ENCODE assay signal across 8 cellular contexts in genomic region chrX:70196961-70197805, GRCh38. TPM values are rescaled to one million over a fixed set of nuclear protein-coding genes. Genes with fewer than 3 reads are reported as not detected.
A peak's percentile ranks its signal among the peaks of the same experiment; 100 is the strongest.
DNase-seq lines count a peak whose midpoint lies in the region; ATAC-seq and TF ChIP-seq lines count a peak whose summit lies in the region.

No MANE protein-coding gene starts in this region.

- H2BK12ac ChIP-seq in neuronal stem cell (ENCODE audit: low read length): no peak overlapping the region

- H3K4me2 ChIP-seq in neuronal stem cell (ENCODE audit: insufficient read depth, low read length, poor library complexity, severe bottlenecking): no peak overlapping the region

- no peak overlapping the region for H3K4ac ChIP-seq in neuronal stem cell (ENCODE audit: low read length)

- no peak overlapping the region for H4K8ac ChIP-seq in neuronal stem cell (ENCODE audit: low read depth, low read length)

- no peak overlapping the region for H3K18ac ChIP-seq in neuronal stem cell (ENCODE audit: low read length)

- H4K91ac ChIP-seq in neuronal stem cell (ENCODE audit: low read depth, low read length, poor library complexity): no peak overlapping the region

- H3K79me1 ChIP-seq in neuronal stem cell (ENCODE audit: low read depth, low read length): no peaks in the 10 kb centered on the region

- WGBS in neuronal stem cell (ENCODE audit: extremely low coverage in 2 of 2, insufficient read length in 2 of 2, insufficient replicate concordance in 1 of 2), 2 donors: no CpG with 5 or more reads among the region's 12 CpGs

- no peak overlapping the region for H3K9ac ChIP-seq in neuronal stem cell (ENCODE audit: low read depth, low read length, poor library complexity)

- H3K23ac ChIP-seq in neuronal stem cell (ENCODE audit: low read depth, low read length, poor library complexity): no peak overlapping the region

- no peaks in the 10 kb centered on the region for H3K9me3 ChIP-seq in neuronal stem cell (replicated peaks in 1 of 2; ENCODE audit: control insufficient read depth in 2 of 2, insufficient read depth in 1 of 2, low read depth in 1 of 2, low read length in 2 of 2)
- no peaks in the 10 kb centered on the region for H3K9me3 ChIP-seq in uterus

- intact Hi-C loops in uterus (cut with DNase I; ENCODE audit: low total_unique reads): no loop called here

- ATAC-seq in GM18505 (IDR thresholded peaks at IDR 0.05; ENCODE audit: unreplicated experiment) (peak; percentile 88), HG03039 (IDR thresholded peaks at IDR 0.05; ENCODE audit: unreplicated experiment) (peak; percentile 51)

- no peak overlapping the region for H3K4me3 ChIP-seq in epithelial cell of proximal tubule (ENCODE audit: low read depth, low read length)
- H3K4me3 ChIP-seq in neuronal stem cell (ENCODE audit: low read length in 2 of 2): no peak overlapping the region
- no peak overlapping the region for H3K4me3 ChIP-seq in uterus

- H3K4me1 ChIP-seq in neuronal stem cell (ENCODE audit: control insufficient read depth in 2 of 2, insufficient read depth in 1 of 2, low read depth in 1 of 2, low read length in 2 of 2) (no peaks in the 10 kb centered on the region), uterus (no peaks in the 10 kb centered on the region)

- H3K36me3 ChIP-seq in neuronal stem cell (replicated peaks in 1 of 2; ENCODE audit: control insufficient read depth in 2 of 2, insufficient read depth in 2 of 2, low read length in 2 of 2): no peaks in the 10 kb centered on the region
- no peaks in the 10 kb centered on the region for H3K36me3 ChIP-seq in uterus

- TF ChIP-seq CTCF in epithelial cell of proximal tubule (conservative IDR thresholded peaks at IDR 0.05; ENCODE audit: low read depth, low read length) (peak; percentile 74), uterus (IDR thresholded peaks at IDR 0.05) (peak in 3 of 4 experiments; percentile 34 to 54 (median 39))

- H3K27me3 ChIP-seq in neuronal stem cell (ENCODE audit: control insufficient read depth in 3 of 3, insufficient read depth in 3 of 3, low read depth in 1 of 3, low read length in 3 of 3) (no peaks in the 10 kb centered on the region), uterus (no peaks in the 10 kb centered on the region)

- in situ Hi-C loops in ACHN (cut with HindIII; ENCODE audit: low pct_ligation_motif_present, low pct_unique_long_range_greater_than_20kb, low sequenced_read_pairs): no loop called here

- H2AFZ ChIP-seq in neuronal stem cell (ENCODE audit: low read length): no peak overlapping the region

- H3K27ac ChIP-seq in neuronal stem cell (replicated peaks; ENCODE audit: low read length) (no peak overlapping the region), uterus (no peak overlapping the region)

- DNase-seq in ACHN (peak; percentile 56), NCI-H69 (lab: John Stamatoyannopoulos, UW) (peak; percentile 74), epithelial cell of proximal tubule (ENCODE audit: low read depth) (peak; percentile 18), neuronal stem cell (ENCODE audit: low spot score) (peak; percentile 32), uterus (peak; percentile 22 to 27)
- peak; percentile 18 to 27 for DNase-seq in activated CD8-positive, alpha-beta memory T cell treated with anti-CD3 and anti-CD28 coated beads for 4 hours (ENCODE audit: low read depth in 2 of 2)

- no peak overlapping the region for H2BK15ac ChIP-seq in neuronal stem cell (ENCODE audit: low read length)

- H2AK5ac ChIP-seq in neuronal stem cell (ENCODE audit: low read depth, low read length): no peak overlapping the region

- no peak overlapping the region for H2BK120ac ChIP-seq in neuronal stem cell (ENCODE audit: low read depth, low read length)

- TF ChIP-seq POLR2A in GM18505 (IDR thresholded peaks at IDR 0.05; ENCODE audit: borderline replicate concordance, extremely low read depth, insufficient read depth, insufficient read length): no peak
- no peak for TF ChIP-seq POLR2A in uterus (IDR thresholded peaks at IDR 0.05)

- H3K14ac ChIP-seq in neuronal stem cell (ENCODE audit: low read length): no peak overlapping the region

- no peak overlapping the region for H2BK5ac ChIP-seq in neuronal stem cell (ENCODE audit: low read length)

RNA-seq across cellular contexts. Expression of gene DGAT2L6, which starts 19.9 kb away (rescaled TPM):
- total RNA-seq in epithelial cell of proximal tubule (not detected in 2 replicates), uterus (not detected)
- not detected for polyA plus RNA-seq in neuronal stem cell (2013, experiment 1 of 2)
- polyA plus RNA-seq in neuronal stem cell (2013, experiment 2 of 2): not detected

RNA-seq across cellular contexts. Expression of gene AWAT1, which starts 37.3 kb away (rescaled TPM):
- total RNA-seq in epithelial cell of proximal tubule: not detected in 2 replicates
- polyA plus RNA-seq in neuronal stem cell (2013, experiment 1 of 2): not detected
- polyA plus RNA-seq in neuronal stem cell (2013, experiment 2 of 2): not detected
- not detected for total RNA-seq in uterus

Comparison
In these comparisons a context has a peak if more than half of its experiments do, and no peak if none do; other contexts are left out.
1. DNase-seq: peak in every context shown above with its lines; median percentile 74 in NCI-H69; 56 in ACHN; 32 in neuronal stem cell; 24 in uterus; 22 in activated CD8-positive, alpha-beta memory T cell treated with anti-CD3 and anti-CD28 coated beads for 4 hours; 18 in epithelial cell of proximal tubule.